In the genomic region with DNA sequence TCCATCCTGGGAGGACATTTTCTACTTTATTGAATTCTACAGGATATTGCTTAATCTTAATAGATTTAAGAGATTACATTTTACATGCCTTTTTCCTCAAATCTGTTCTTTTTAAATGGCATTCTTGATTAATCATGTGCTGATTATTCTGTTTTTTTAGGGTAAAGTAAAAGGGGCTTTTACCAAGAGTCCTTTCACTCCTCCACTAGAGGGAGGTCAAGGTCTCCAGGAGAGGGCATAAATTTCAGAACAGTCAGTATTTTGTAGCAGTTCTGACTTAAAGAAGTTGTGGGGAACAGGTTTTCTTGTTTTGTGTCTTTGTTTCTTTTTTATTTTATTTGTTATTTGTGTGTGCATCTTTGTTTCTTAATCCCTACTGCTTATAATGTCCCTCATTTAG, we compare ENCODE assay signal across 8 cellular contexts. TPM values are rescaled to one million over a fixed set of nuclear protein-coding genes. Genes with fewer than 3 reads are reported as not detected.
DNase-seq lines count a peak whose midpoint lies in the region; ATAC-seq and TF ChIP-seq lines count a peak whose summit lies in the region.

No MANE protein-coding gene starts in this region.

- no peak overlapping the region for H3K4me3 ChIP-seq in HFF-Myc (replicated peaks; ENCODE audit: low read depth, low read length)
- H3K4me3 ChIP-seq in heart left ventricle: no peak overlapping the region
- H3K4me3 ChIP-seq in tibial artery: no peak overlapping the region

- no peaks in the 10 kb centered on the region for H3K27me3 ChIP-seq in CD4-positive, alpha-beta T cell (ENCODE audit: control insufficient read depth, insufficient read depth, low read length)
- H3K27me3 ChIP-seq in heart left ventricle (no peaks in the 10 kb centered on the region), tibial artery (no peaks in the 10 kb centered on the region)

- POLR2A ChIA-PET in CD4-positive, alpha-beta T cell (lab: Charles Lee): no interaction called here

- no peak overlapping the region for H3K27ac ChIP-seq in CD4-positive, alpha-beta T cell (ENCODE audit: low read depth, low read length)
- H3K27ac ChIP-seq in heart left ventricle (no peak overlapping the region), tibial artery (peak overlapping the region in 1 of 2 donors; percentile 6)

- H3K27ac Mint-ChIP-seq in CD4-positive, alpha-beta T cell: peak overlapping the region; percentile 20
- H3K27ac Mint-ChIP-seq in T-helper 17 cell: no peak overlapping the region

- H3K4me3 Mint-ChIP-seq in CD4-positive, alpha-beta T cell: no peak overlapping the region
- H3K4me3 Mint-ChIP-seq in T-helper 17 cell: no peak overlapping the region

- no peak for DNase-seq in CD4-positive, alpha-beta T cell
- DNase-seq in HFF-Myc (ENCODE audit: extremely low read depth, low read depth) (no peak), T-helper 17 cell (no peak), heart left ventricle (no peak), tibial artery (no peak), anterior cingulate cortex (lab: John Stamatoyannopoulos, UW) (no peak), NCI-H2171 treated with DMSO at 0.1 percent for 48 hours (lab: John Stamatoyannopoulos, UW) (no peak)
- no peak for DNase-seq in activated CD4-positive, alpha-beta T cell treated with anti-CD3 and anti-CD28 coated beads, Interleukin-2, amount 50 U/mL, for 4 hours

- no peaks in the 10 kb centered on the region for H3K27me3 Mint-ChIP-seq in CD4-positive, alpha-beta T cell
- H3K27me3 Mint-ChIP-seq in T-helper 17 cell: no peaks in the 10 kb centered on the region

- CTCF ChIA-PET in CD4-positive, alpha-beta T cell (lab: Charles Lee): interaction anchor here (1.1 kb wide), 1 partner anchor 16 kb away, joined by 3 read pairs; no protein-coding TSS in a partner anchor

- H3K36me3 Mint-ChIP-seq in CD4-positive, alpha-beta T cell (ENCODE audit: low read depth): peaks cover 99% of the 10 kb centered on the region
- H3K36me3 Mint-ChIP-seq in T-helper 17 cell (ENCODE audit: low read depth): peaks cover 13% of the 10 kb centered on the region

- no peak for TF ChIP-seq POLR2A in heart left ventricle (IDR thresholded peaks at IDR 0.05)

- H3K4me1 ChIP-seq in heart left ventricle (peaks cover 0 to 16% (median 0%) of the 10 kb centered on the region in 12 donors), tibial artery (peaks cover 0 to 11% (median 0%) of the 10 kb centered on the region in 4 donors)

- peak; percentile 20 for TF ChIP-seq CTCF in CD4-positive, alpha-beta T cell (IDR thresholded peaks at IDR 0.05)
- peak; percentile 47 for TF ChIP-seq CTCF in HFF-Myc (IDR thresholded peaks at IDR 0.05; ENCODE audit: low read depth, low read length, missing control alignments)
- peak; percentile 50 to 79 (median 70) for TF ChIP-seq CTCF in heart left ventricle (IDR thresholded peaks at IDR 0.05)
- peak; percentile 76 to 79 for TF ChIP-seq CTCF in tibial artery (IDR thresholded peaks at IDR 0.05)

- no peaks in the 10 kb centered on the region for H3K4me1 Mint-ChIP-seq in CD4-positive, alpha-beta T cell (ENCODE audit: low read depth)
- H3K4me1 Mint-ChIP-seq in T-helper 17 cell: peaks cover 6% of the 10 kb centered on the region

- H3K9me3 ChIP-seq in CD4-positive, alpha-beta T cell (ENCODE audit: control insufficient read depth, low read length): no peaks in the 10 kb centered on the region
- H3K9me3 ChIP-seq in T-helper 17 cell (ENCODE audit: control insufficient read depth, low read length, poor library complexity, severe bottlenecking): no peaks in the 10 kb centered on the region
- no peaks in the 10 kb centered on the region for H3K9me3 ChIP-seq in heart left ventricle
- no peaks in the 10 kb centered on the region for H3K9me3 ChIP-seq in tibial artery

- ATAC-seq in CD4-positive, alpha-beta T cell (ENCODE audit: poor library complexity): no peak
- ATAC-seq in T-helper 17 cell: peak; percentile 53
- ATAC-seq in heart left ventricle: peak in 3 of 4 donors; percentile 59 to 64 (median 62)

- peaks cover 0 to 100% (median 94%) of the 10 kb centered on the region in 9 donors for H3K36me3 ChIP-seq in heart left ventricle
- peaks cover 55 to 95% (median 70%) of the 10 kb centered on the region in 3 donors for H3K36me3 ChIP-seq in tibial artery

- H3K9me3 Mint-ChIP-seq in CD4-positive, alpha-beta T cell: no peaks in the 10 kb centered on the region

- intact Hi-C loops in CD4-positive, alpha-beta T cell (cut with DNase I, micrococcal nuclease): loop anchor here (5.0 to 10.0 kb wide), 2 partner anchors 166 to 298 kb away; a partner anchor contains a TSS
- intact Hi-C loops in heart left ventricle (cut with DNase I): loop anchor here (2.0 to 10.0 kb wide), 8 partner anchors 91 to 166 kb away; a partner anchor contains a TSS
- intact Hi-C loops in tibial artery (cut with DNase I; ENCODE audit: low total_unique reads): loop anchor here (5.0 kb wide), 1 partner anchor 106 kb away; no protein-coding TSS in a partner anchor

RNA-seq across cellular contexts. Expression of a gene that starts 25.4 kb away (rescaled TPM):
- 10 to 100 TPM; 38.1 to 45.3 TPM for total RNA-seq in CD4-positive, alpha-beta T cell
- total RNA-seq in T-helper 17 cell (10 to 100 TPM; 50.0 to 56.6 TPM), heart left ventricle (10 to 100 TPM; 11.2 to 22.0 (median 14.9) TPM)
- polyA plus RNA-seq in heart left ventricle: 10 to 100 TPM; 10.6 to 18.8 TPM

Comparison
In these comparisons a context has a peak if more than half of its experiments do, and no peak if none do; other contexts are left out.
1. CTCF ChIP-seq: peak in every context shown above with its lines; median percentile 78 in tibial artery; 70 in heart left ventricle; 47 in HFF-Myc; 20 in CD4-positive, alpha-beta T cell.